In genomic region chr16:86133847-86134375, GRCh38 we compare ENCODE assay signal across 31 cellular contexts.
"Had no signal": no experiment of that assay in that cellular context is flagged by ENCODE, and none has a peak within 500 bp of the region (broad histone marks: within the 10 kb centered on the region; RNA-seq: fewer than 3 reads in every experiment).

No MANE protein-coding gene starts in this region.

- H3K27me3 ChIP-seq: brain microvascular endothelial cell, cardiac muscle cell, SJCRH30 had no signal

- DNase-seq: activated B cell treated with CpG ODN at 0.5 μM for 24 hours; activated CD4-positive, alpha-beta T cell treated with anti-CD3 and anti-CD28 coated beads for 1 hour; activated CD4-positive, alpha-beta T cell treated with anti-CD3 and anti-CD28 coated beads for 48 hours; activated CD8-positive, alpha-beta T cell treated with anti-CD3 and anti-CD28 coated beads for 36 hours; activated effector memory CD4-positive, alpha-beta T cell treated with anti-CD3 and anti-CD28 coated beads, Interleukin-2, amount 50 U/mL, for 16 hours; activated naive CD4-positive, alpha-beta T cell; activated naive CD4-positive, alpha-beta T cell treated with anti-CD3 and anti-CD28 coated beads, Interleukin-2, amount 50 U/mL, for 16 hours; activated naive CD8-positive, alpha-beta T cell treated with anti-CD3 and anti-CD28 coated beads for 36 hours; activated T-cell treated with anti-CD3 and anti-CD28 coated beads, Interleukin-2, amount 50 U/mL, for 1 hour; activated T-cell treated with anti-CD3 and anti-CD28 coated beads, Interleukin-2, amount 50 U/mL, for 72 hours; amniotic stem cell; aorta; brain microvascular endothelial cell; NCI-H1105; NCI-H1436; NCI-H187; NCI-H2029 treated with DMSO at 0.1 percent for 48 hours; NCI-H2107; NCI-H345; NCI-H524 treated with DMSO at 0.1 percent for 48 hours; SHP77; SJCRH30; SK-N-SH; SW 1271; T-helper 1 cell; T-helper 2 cell; T-helper 9 cell had no signal

- H3K9ac ChIP-seq: SK-N-SH had no signal

- H3K4me2 ChIP-seq: SK-N-SH had no signal

- H3K27ac ChIP-seq: brain microvascular endothelial cell, cardiac muscle cell, SJCRH30, VCaP had no signal

- H3K4me3 ChIP-seq: cardiac muscle cell, SJCRH30 had no signal

- ATAC-seq: activated CD8-positive, alpha-beta T cell treated with anti-CD3 and anti-CD28 coated beads for 36 hours; activated T-cell treated with anti-CD3 and anti-CD28 coated beads, Interleukin-2, amount 50 U/mL, for 72 hours; activated T-helper 17 cell treated with anti-CD3 and anti-CD28 coated beads, Interleukin-2, amount 50 U/mL, for 72 hours; Panc1 had no signal

- H3K9me3 ChIP-seq: SJCRH30, SK-N-SH had no signal

- H3K36me3 ChIP-seq: brain microvascular endothelial cell, cardiac muscle cell, SJCRH30 had no signal
